ENCODE assay signal across 8 cellular contexts in genomic region chr18:12551943-12552883, GRCh38.
DNase-seq lines count a peak whose midpoint lies in the region; TF ChIP-seq lines count a peak whose summit lies in the region.
"Not testable (repeated sequence)": the region's sequence is repeated elsewhere in the genome, so short reads cannot be mapped to it uniquely, and the experiment has no call there.

No MANE protein-coding gene starts in this region.

- H3K27me3 ChIP-seq in liver (ENCODE audit: control insufficient read depth in 4 of 4, insufficient read depth in 4 of 4, low read length in 3 of 4): not testable (repeated sequence)

- TF ChIP-seq RAD21 in liver (IDR thresholded peaks at IDR 0.05): not testable (repeated sequence)

- H3K4me3 ChIP-seq in liver (ENCODE audit: low read depth in 1 of 3, low read length in 3 of 3): peak overlapping the region in 1 of 3 donors; percentile 37
- not testable (repeated sequence) for H3K4me3 ChIP-seq in retinal pigment epithelial cell (ENCODE audit: low read length)

- peaks cover 36% of the 10 kb centered on the region for H3K4me1 Mint-ChIP-seq in chondrocyte (ENCODE audit: low read depth)

- peak overlapping the region in 1 of 2 donors; percentile 72 for H3K9ac ChIP-seq in liver (ENCODE audit: low read depth in 1 of 2, low read length in 2 of 2)

- not testable (repeated sequence) for H3K36me3 Mint-ChIP-seq in chondrocyte (ENCODE audit: low read depth)

- H3K27ac ChIP-seq in 22Rv1 (peak overlapping the region; percentile 35), VCaP (peak overlapping the region; percentile 7; the same call in 1 of the 2 replicates), liver (ENCODE audit: low read depth in 1 of 2, low read length in 2 of 2) (peak overlapping the region; percentile 84 to 87)

- not testable (repeated sequence) for H3K9me3 ChIP-seq in liver (ENCODE audit: control insufficient read depth in 4 of 4, low read length in 3 of 4)

- not testable (repeated sequence) for H3K36me3 ChIP-seq in liver (ENCODE audit: control insufficient read depth in 4 of 4, insufficient read depth in 3 of 4, low read depth in 1 of 4, low read length in 3 of 4)

- not testable (repeated sequence) for H3K4me3 Mint-ChIP-seq in chondrocyte (ENCODE audit: unreplicated experiment)

- peak overlapping the region; percentile 47 for H3K27ac Mint-ChIP-seq in chondrocyte (ENCODE audit: unreplicated experiment)

- H3K27me3 Mint-ChIP-seq in chondrocyte (ENCODE audit: low read depth): not testable (repeated sequence)

- not testable (repeated sequence) for TF ChIP-seq CTCF in 22Rv1 (IDR thresholded peaks at IDR 0.05); VCaP (conservative IDR thresholded peaks at IDR 0.05); chondrocyte (IDR thresholded peaks at IDR 0.05); liver (IDR thresholded peaks at IDR 0.05; ENCODE audit: low read depth, low read length, missing input control)
- TF ChIP-seq CTCF in retinal pigment epithelial cell (conservative IDR thresholded peaks at IDR 0.05; ENCODE audit: low read depth, low read length): peak; percentile 26

- DNase-seq in ELF-1 (ENCODE audit: low read depth, low spot score): peak; percentile 8
- peak; percentile 45 for DNase-seq in NCI-H146 (lab: John Stamatoyannopoulos, UW)
- not testable (repeated sequence) for DNase-seq in chondrocyte (ENCODE audit: low spot score)
- peak; percentile 74 for DNase-seq in globus pallidus (ENCODE audit: low spot score)
- DNase-seq in retinal pigment epithelial cell (ENCODE audit: low read depth): peak; percentile 83

- H3K4me1 ChIP-seq in liver (ENCODE audit: control insufficient read depth in 4 of 4, insufficient read depth in 4 of 4, low read length in 3 of 4): peaks cover 2 to 14% (median 4%) of the 10 kb centered on the region in 4 donors

- not testable (repeated sequence) for H3K9me3 Mint-ChIP-seq in chondrocyte (ENCODE audit: low read depth)

- whole genome bisulfite sequencing in liver: 58% methylated on average over 13 of the region's 13 CpGs

TF ChIP-seq in liver, 16 proteins besides CTCF, POLR2A, EP300 and RAD21:
- peak in 1 of 2 donors; percentile 20 for TF ChIP-seq RXRA (IDR thresholded peaks at IDR 0.05)

Comparison
In these comparisons a context has a peak if more than half of its experiments do, and no peak if none do; other contexts are left out.
1. H3K27ac ChIP-seq: peak in every context shown above with its lines; median percentile 86 in liver; 35 in 22Rv1; 7 in VCaP.